In genomic region chr11:69906453-69906907, GRCh38 we compare ENCODE assay signal across 19 cellular contexts.
"Had no signal": no experiment of that assay in that cellular context is flagged by ENCODE, and none has a peak within 500 bp of the region (broad histone marks: within the 10 kb centered on the region; RNA-seq: fewer than 3 reads in every experiment).

No MANE protein-coding gene starts in this region.

- H3K27ac ChIP-seq: brain microvascular endothelial cell, foreskin keratinocyte, lower lobe of right lung, pancreas, sigmoid colon, spleen, upper lobe of right lung had no signal

- DNase-seq: activated CD4-positive, alpha-beta T cell treated with anti-CD3 and anti-CD28 coated beads for 48 hours; activated CD8-positive, alpha-beta memory T cell treated with anti-CD3 and anti-CD28 coated beads, Interleukin-2, amount 50 U/mL, for 48 hours; activated gamma-delta T cell treated with Interleukin-2 at 50 U/mL for 16 hours; activated naive CD8-positive, alpha-beta T cell treated with anti-CD3 and anti-CD28 coated beads for 36 hours; anterior cingulate cortex; brain microvascular endothelial cell; effector memory CD4-positive, alpha-beta T cell; foreskin keratinocyte; glutamatergic neuron; lower lobe of right lung; sigmoid colon; stimulated activated naive CD8-positive, alpha-beta T cell treated with anti-CD3 and anti-CD28 coated beads, Interleukin-15, amount 100 ng/mL, for 72 hours; T-helper 2 cell had no signal

- H3K27me3 ChIP-seq: foreskin keratinocyte, pancreas had no signal

- H3K4me1 Mint-ChIP-seq: activated naive CD8-positive, alpha-beta T cell treated with anti-CD3 and anti-CD28 coated beads for 36 hours; neural crest cell; stimulated activated naive CD8-positive, alpha-beta T cell treated with anti-CD3 and anti-CD28 coated beads, Interleukin-15, amount 100 ng/mL, for 72 hours; WTC11 had no signal

- H3K9me3 ChIP-seq: lower lobe of right lung, pancreas, sigmoid colon, spleen, upper lobe of right lung had no signal

- H3K4me3 Mint-ChIP-seq: activated naive CD8-positive, alpha-beta T cell treated with anti-CD3 and anti-CD28 coated beads for 36 hours; dendritic cell treated with granulocyte-macrophage colony-stimulating factor and Interleukin-4, amounts not matched to agents 40 ng/mL and 50 ng/mL, for 4 days; neural crest cell; stimulated activated naive CD8-positive, alpha-beta T cell treated with anti-CD3 and anti-CD28 coated beads, Interleukin-15, amount 100 ng/mL, for 72 hours; WTC11 had no signal

- H3K9me3 Mint-ChIP-seq: activated naive CD8-positive, alpha-beta T cell treated with anti-CD3 and anti-CD28 coated beads for 36 hours; dendritic cell treated with granulocyte-macrophage colony-stimulating factor and Interleukin-4, amounts not matched to agents 40 ng/mL and 50 ng/mL, for 4 days; neural crest cell; stimulated activated naive CD8-positive, alpha-beta T cell treated with anti-CD3 and anti-CD28 coated beads, Interleukin-15, amount 100 ng/mL, for 72 hours; WTC11 had no signal

- H3K4me1 ChIP-seq: foreskin keratinocyte, lower lobe of right lung, pancreas, sigmoid colon, upper lobe of right lung had no signal

- H3K36me3 ChIP-seq: brain microvascular endothelial cell, lower lobe of right lung, pancreas, sigmoid colon, spleen, upper lobe of right lung had no signal

- H3K36me3 Mint-ChIP-seq: activated naive CD8-positive, alpha-beta T cell treated with anti-CD3 and anti-CD28 coated beads for 36 hours; WTC11 had no signal

- H3K4me3 ChIP-seq: lower lobe of right lung, pancreas, sigmoid colon, spleen, upper lobe of right lung had no signal

- ATAC-seq: foreskin keratinocyte; lower lobe of right lung; pancreas; stimulated activated naive CD8-positive, alpha-beta T cell treated with anti-CD3 and anti-CD28 coated beads, Interleukin-15, amount 100 ng/mL, for 72 hours; upper lobe of right lung; WTC11 had no signal

- H3K27ac Mint-ChIP-seq: activated naive CD8-positive, alpha-beta T cell treated with anti-CD3 and anti-CD28 coated beads for 36 hours; dendritic cell treated with granulocyte-macrophage colony-stimulating factor and Interleukin-4, amounts not matched to agents 40 ng/mL and 50 ng/mL, for 4 days; stimulated activated naive CD8-positive, alpha-beta T cell treated with anti-CD3 and anti-CD28 coated beads, Interleukin-15, amount 100 ng/mL, for 72 hours; WTC11 had no signal
